ENCODE assay signal across 10 cellular contexts in the genomic region with DNA sequence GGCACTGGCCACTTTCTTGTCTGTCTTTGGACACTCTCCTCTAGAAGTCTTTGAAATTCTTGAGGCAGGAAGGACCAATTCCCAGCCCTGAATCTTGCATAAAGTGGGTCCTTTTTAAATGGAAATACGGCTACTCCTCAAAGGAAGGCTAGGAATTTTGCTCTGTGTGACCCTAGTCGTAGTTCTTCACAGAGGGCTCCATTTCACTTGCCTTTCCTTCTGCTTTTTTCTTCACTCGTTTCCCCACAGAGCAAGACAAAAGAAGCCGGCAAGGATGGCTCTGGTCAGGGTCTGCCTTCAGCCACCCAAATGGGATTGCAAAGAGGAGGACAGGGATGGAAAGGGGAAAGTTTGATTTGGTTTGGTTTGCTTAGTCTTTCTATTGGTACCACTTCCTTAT. TPM values are rescaled to one million over a fixed set of nuclear protein-coding genes. Genes with fewer than 3 reads are reported as not detected.
DNase-seq lines count a peak whose midpoint lies in the region; ATAC-seq and TF ChIP-seq lines count a peak whose summit lies in the region.
"Had no signal": no experiment of that assay in that cellular context is flagged by ENCODE, and none has a peak within 500 bp of the region (broad histone marks: within the 10 kb centered on the region; RNA-seq: fewer than 3 reads in every experiment).

No MANE protein-coding gene starts in this region.

- ATAC-seq in CD4-positive, CD25-positive, alpha-beta regulatory T cell (ENCODE audit: low read depth in 2 of 2): no peak
- no peak for ATAC-seq in GM19463 (IDR thresholded peaks at IDR 0.05; ENCODE audit: unreplicated experiment)

- H3K36me3 ChIP-seq in CD4-positive, CD25-positive, alpha-beta regulatory T cell (ENCODE audit: control insufficient read depth, insufficient read depth, low read length): no peaks in the 10 kb centered on the region
- no peaks in the 10 kb centered on the region for H3K36me3 ChIP-seq in colonic mucosa

- peak overlapping the region; percentile 97 for H3K27ac ChIP-seq in CD4-positive, CD25-positive, alpha-beta regulatory T cell (ENCODE audit: insufficient read depth, low read length, poor library complexity, severe bottlenecking)
- peak overlapping the region; percentile 98 for H3K27ac ChIP-seq in colonic mucosa

- peak overlapping the region; percentile 17 for H3K4me3 ChIP-seq in CD4-positive, CD25-positive, alpha-beta regulatory T cell (ENCODE audit: low read depth, low read length)
- no peak overlapping the region for H3K4me3 ChIP-seq in colonic mucosa

- H3K4me1 Mint-ChIP-seq in CD4-positive, CD25-positive, alpha-beta regulatory T cell: peaks cover 16 to 84% (median 47%) of the 10 kb centered on the region in 4 donors
- H3K4me1 Mint-ChIP-seq in IgD-negative memory B cell (peaks cover 38 to 46% (median 42%) of the 10 kb centered on the region in 3 donors), nephron progenitor cell (no peaks in the 10 kb centered on the region)

- H3K9me3 Mint-ChIP-seq in CD4-positive, CD25-positive, alpha-beta regulatory T cell: peaks cover 0 to 6% (median 0%) of the 10 kb centered on the region in 7 donors
- H3K9me3 Mint-ChIP-seq in IgD-negative memory B cell (peaks cover 0 to 6% (median 0%) of the 10 kb centered on the region in 3 donors), nephron progenitor cell (peaks cover 6% of the 10 kb centered on the region)

- H3K27ac Mint-ChIP-seq in CD4-positive, CD25-positive, alpha-beta regulatory T cell: peak overlapping the region; percentile 52 to 99 (median 98)
- peak overlapping the region; percentile 94 to 100 (median 99) for H3K27ac Mint-ChIP-seq in IgD-negative memory B cell
- H3K27ac Mint-ChIP-seq in nephron progenitor cell: peak overlapping the region; percentile 42

- no peak overlapping the region for H3K9ac ChIP-seq in colonic mucosa (ENCODE audit: low read depth in 2 of 2, low read length in 2 of 2)

- no peaks in the 10 kb centered on the region for H3K36me3 Mint-ChIP-seq in CD4-positive, CD25-positive, alpha-beta regulatory T cell
- no peaks in the 10 kb centered on the region for H3K36me3 Mint-ChIP-seq in IgD-negative memory B cell
- no peaks in the 10 kb centered on the region for H3K36me3 Mint-ChIP-seq in nephron progenitor cell (ENCODE audit: low read depth)

- no peak for TF ChIP-seq CTCF in colonic mucosa (IDR thresholded peaks at IDR 0.05)
- no peak for TF ChIP-seq CTCF in nephron progenitor cell (IDR thresholded peaks at IDR 0.05)

- H3K27me3 Mint-ChIP-seq in CD4-positive, CD25-positive, alpha-beta regulatory T cell: no peaks in the 10 kb centered on the region
- no peaks in the 10 kb centered on the region for H3K27me3 Mint-ChIP-seq in IgD-negative memory B cell
- H3K27me3 Mint-ChIP-seq in nephron progenitor cell (ENCODE audit: low read depth, poor library complexity): peaks cover 18% of the 10 kb centered on the region

- no peaks in the 10 kb centered on the region for H3K27me3 ChIP-seq in CD4-positive, CD25-positive, alpha-beta regulatory T cell (ENCODE audit: control insufficient read depth, insufficient read depth, low read length)
- H3K27me3 ChIP-seq in colonic mucosa: no peaks in the 10 kb centered on the region

- H3K4me3 Mint-ChIP-seq in CD4-positive, CD25-positive, alpha-beta regulatory T cell: peak overlapping the region; percentile 53 to 92 (median 82)
- H3K4me3 Mint-ChIP-seq in IgD-negative memory B cell: peak overlapping the region; percentile 81 to 95 (median 90)
- peak overlapping the region; percentile 82 for H3K4me3 Mint-ChIP-seq in nephron progenitor cell

- H3K9me3 ChIP-seq in CD4-positive, CD25-positive, alpha-beta regulatory T cell (ENCODE audit: control insufficient read depth in 2 of 2, low read length in 2 of 2): no peaks in the 10 kb centered on the region
- H3K9me3 ChIP-seq in colonic mucosa: no peaks in the 10 kb centered on the region

- H3K4me1 ChIP-seq in CD4-positive, CD25-positive, alpha-beta regulatory T cell (ENCODE audit: control insufficient read depth, insufficient read depth, low read length, poor library complexity, severe bottlenecking): peaks cover 44% of the 10 kb centered on the region
- no peaks in the 10 kb centered on the region for H3K4me1 ChIP-seq in colonic mucosa

- intact Hi-C loops in colonic mucosa (cut with DNase I): no loop called here

- DNase-seq in CD4-positive, CD25-positive, alpha-beta regulatory T cell: no peak
- DNase-seq in colonic mucosa: no peak
- no peak for DNase-seq in nephron progenitor cell
- DNase-seq in AML-193 (lab: John Stamatoyannopoulos, UW): no peak
- no peak for DNase-seq in hepatic stellate cell (ENCODE audit: low spot score)
- DNase-seq in mucosa of gallbladder (ENCODE audit: low spot score): no peak
- DNase-seq: erythroblast, NCI-H1092 treated with DMSO at 0.1 percent for 48 hours had no signal

RNA-seq across cellular contexts. Expression of gene HLA-E, which starts 25.8 kb away (rescaled TPM):
- total RNA-seq in CD4-positive, CD25-positive, alpha-beta regulatory T cell: 1,662 TPM
- 1,000 to 10,000 TPM; 2,373 to 2,677 (median 2,539) TPM for polyA plus RNA-seq in CD4-positive, CD25-positive, alpha-beta regulatory T cell
- polyA plus RNA-seq in IgD-negative memory B cell: 2,343 TPM
- total RNA-seq in colonic mucosa (100 to 1,000 TPM; 208 to 471 TPM), mucosa of gallbladder (385 TPM)

RNA-seq across cellular contexts. Expression of gene GNL1, which starts 41.2 kb away (rescaled TPM):
- total RNA-seq in CD4-positive, CD25-positive, alpha-beta regulatory T cell: 189 TPM
- 10 to 100 TPM; 36.6 to 41.7 (median 37.6) TPM for polyA plus RNA-seq in CD4-positive, CD25-positive, alpha-beta regulatory T cell
- 46.1 TPM for polyA plus RNA-seq in IgD-negative memory B cell
- total RNA-seq in colonic mucosa: 10 to 100 TPM; 42.2 to 49.3 TPM
- 68.1 TPM for total RNA-seq in mucosa of gallbladder

RNA-seq across cellular contexts. Expression of gene PRR3, which starts 42.0 kb away (rescaled TPM):
- total RNA-seq in CD4-positive, CD25-positive, alpha-beta regulatory T cell: 12.0 TPM
- 10 to 100 TPM in 1 of 4 donors, 1 to 10 TPM in 3; 4.9 to 10.1 (median 7.7) TPM for polyA plus RNA-seq in CD4-positive, CD25-positive, alpha-beta regulatory T cell
- polyA plus RNA-seq in IgD-negative memory B cell: 8.8 TPM
- total RNA-seq in colonic mucosa: 1 to 10 TPM; 3.9 to 7.2 TPM
- total RNA-seq in mucosa of gallbladder: 8.0 TPM

RNA-seq across cellular contexts. Expression of gene ABCF1, which starts 56.1 kb away (rescaled TPM):
- 113 TPM for total RNA-seq in CD4-positive, CD25-positive, alpha-beta regulatory T cell
- 10 to 100 TPM; 14.3 to 25.3 (median 16.4) TPM for polyA plus RNA-seq in CD4-positive, CD25-positive, alpha-beta regulatory T cell
- 33.7 TPM for polyA plus RNA-seq in IgD-negative memory B cell
- total RNA-seq in colonic mucosa: 10 to 100 TPM; 43.6 to 61.3 TPM
- total RNA-seq in mucosa of gallbladder: 48.7 TPM

Comparison
In these comparisons a context has a peak if more than half of its experiments do, and no peak if none do; other contexts are left out.
1. H3K27ac Mint-ChIP-seq: peak in every context shown above with its lines; median percentile 99 in IgD-negative memory B cell; 98 in CD4-positive, CD25-positive, alpha-beta regulatory T cell; 42 in nephron progenitor cell.